In genomic region chr2:288002-288742, GRCh38 we compare ENCODE assay signal across 10 cellular contexts. TPM values are rescaled to one million over a fixed set of nuclear protein-coding genes. Genes with fewer than 3 reads are reported as not detected.
DNase-seq lines count a peak whose midpoint lies in the region; ATAC-seq and TF ChIP-seq lines count a peak whose summit lies in the region.
"Had no signal": no experiment of that assay in that cellular context is flagged by ENCODE, and none has a peak within 500 bp of the region (broad histone marks: within the 10 kb centered on the region; RNA-seq: fewer than 3 reads in every experiment).

Gene ALKAL2 (minus strand): TSS chr2:288091. CDS start chr2:287835, 256 bp downstream.

- H3K27me3 ChIP-seq in thymus (ENCODE audit: control insufficient read depth, insufficient read depth) = peaks cover 64% of the 10 kb centered on the region

- peaks cover 3% of the 10 kb centered on the region for H3K36me3 Mint-ChIP-seq in activated CD4-positive, alpha-beta T cell treated with anti-CD3 and anti-CD28 coated beads, Interleukin-2, amount 10 ng/mL, durations not matched to agents 24 days and 14 days (ENCODE audit: low read depth)
- no peaks in the 10 kb centered on the region for H3K36me3 Mint-ChIP-seq in activated CD4-positive, alpha-beta T cell treated with anti-CD3 and anti-CD28 coated beads, Interleukin-2, amount 10 ng/mL, durations not matched to agents 7 days and 5 days (ENCODE audit: low read depth)

- peak; percentile 59 for DNase-seq in activated CD4-positive, alpha-beta T cell treated with anti-CD3 and anti-CD28 coated beads, Interleukin-2, amount 10 ng/mL, durations not matched to agents 24 days and 14 days
- no peak for DNase-seq in activated CD4-positive, alpha-beta T cell treated with anti-CD3 and anti-CD28 coated beads, Interleukin-2, amount 10 ng/mL, durations not matched to agents 7 days and 5 days
- DNase-seq in astrocyte of the cerebellum (ENCODE audit: low read depth) = no peak
- DNase-seq in left kidney (ENCODE audit: low read depth, low spot score) = peak; percentile 64
- no peak for DNase-seq in pons (ENCODE audit: low spot score)

- no peak within 1 kb of the TSS for H3K27ac ChIP-seq in thymus (ENCODE audit: low read depth)
- H3K27ac ChIP-seq: neutrophil had no signal

- H3K36me3 ChIP-seq in thymus (ENCODE audit: control insufficient read depth, insufficient read depth) = no peaks in the 10 kb centered on the region
- H3K36me3 ChIP-seq: neutrophil had no signal

- H3K4me3 ChIP-seq in astrocyte of the cerebellum (ENCODE audit: low read depth, low read length) (peak within 1 kb of the TSS; percentile 18), thymus (ENCODE audit: low read length) (peak within 1 kb of the TSS; percentile 49)

- 2% methylated on average over 115 of the region's 115 CpGs for WGBS in thymus

- no peak within 1 kb of the TSS for H3K27ac Mint-ChIP-seq in activated CD4-positive, alpha-beta T cell treated with anti-CD3 and anti-CD28 coated beads, Interleukin-2, amount 10 ng/mL, durations not matched to agents 24 days and 14 days
- no peak within 1 kb of the TSS for H3K27ac Mint-ChIP-seq in activated CD4-positive, alpha-beta T cell treated with anti-CD3 and anti-CD28 coated beads, Interleukin-2, amount 10 ng/mL, durations not matched to agents 7 days and 5 days

- peaks cover 4% of the 10 kb centered on the region for H3K4me1 Mint-ChIP-seq in activated CD4-positive, alpha-beta T cell treated with anti-CD3 and anti-CD28 coated beads, Interleukin-2, amount 10 ng/mL, durations not matched to agents 24 days and 14 days
- H3K4me1 Mint-ChIP-seq in activated CD4-positive, alpha-beta T cell treated with anti-CD3 and anti-CD28 coated beads, Interleukin-2, amount 10 ng/mL, durations not matched to agents 7 days and 5 days = peaks cover 5% of the 10 kb centered on the region

- H3K9me3 Mint-ChIP-seq in activated CD4-positive, alpha-beta T cell treated with anti-CD3 and anti-CD28 coated beads, Interleukin-2, amount 10 ng/mL, durations not matched to agents 24 days and 14 days = no peaks in the 10 kb centered on the region
- no peaks in the 10 kb centered on the region for H3K9me3 Mint-ChIP-seq in activated CD4-positive, alpha-beta T cell treated with anti-CD3 and anti-CD28 coated beads, Interleukin-2, amount 10 ng/mL, durations not matched to agents 7 days and 5 days

- CTCF ChIA-PET in activated CD4-positive, alpha-beta T cell treated with anti-CD3 and anti-CD28 coated beads, Interleukin-2, amount 10 ng/mL, durations not matched to agents 7 days and 5 days (lab: Charles Lee) = no interaction called here

- no peaks in the 10 kb centered on the region for H3K9me3 ChIP-seq in thymus (ENCODE audit: control insufficient read depth)
- H3K9me3 ChIP-seq: neutrophil had no signal

- no peak for TF ChIP-seq CTCF in astrocyte of the cerebellum (IDR thresholded peaks at IDR 0.05; ENCODE audit: low read depth, low read length, missing control alignments)

- intact Hi-C loops in activated CD4-positive, alpha-beta T cell treated with anti-CD3 and anti-CD28 coated beads, Interleukin-2, amount 10 ng/mL, durations not matched to agents 24 days and 14 days (cut with micrococcal nuclease) = no loop called here

- no peak for ATAC-seq in HG03439 (IDR thresholded peaks at IDR 0.05; ENCODE audit: unreplicated experiment)
- no peak for ATAC-seq in GM18867 (IDR thresholded peaks at IDR 0.05; ENCODE audit: unreplicated experiment)

- peaks cover 51% of the 10 kb centered on the region for H3K27me3 Mint-ChIP-seq in activated CD4-positive, alpha-beta T cell treated with anti-CD3 and anti-CD28 coated beads, Interleukin-2, amount 10 ng/mL, durations not matched to agents 24 days and 14 days
- H3K27me3 Mint-ChIP-seq in activated CD4-positive, alpha-beta T cell treated with anti-CD3 and anti-CD28 coated beads, Interleukin-2, amount 10 ng/mL, durations not matched to agents 7 days and 5 days = peaks cover 50% of the 10 kb centered on the region

- H3K4me3 Mint-ChIP-seq in activated CD4-positive, alpha-beta T cell treated with anti-CD3 and anti-CD28 coated beads, Interleukin-2, amount 10 ng/mL, durations not matched to agents 24 days and 14 days = no peak within 1 kb of the TSS
- no peak within 1 kb of the TSS for H3K4me3 Mint-ChIP-seq in activated CD4-positive, alpha-beta T cell treated with anti-CD3 and anti-CD28 coated beads, Interleukin-2, amount 10 ng/mL, durations not matched to agents 7 days and 5 days

- POLR2A ChIA-PET in activated CD4-positive, alpha-beta T cell treated with anti-CD3 and anti-CD28 coated beads, Interleukin-2, amount 10 ng/mL, durations not matched to agents 7 days and 5 days (lab: Charles Lee) = no interaction called here

- in situ Hi-C loops in astrocyte of the cerebellum (cut with HindIII; ENCODE audit: low sequenced_read_pairs) = no loop called here

- no peaks in the 10 kb centered on the region for H3K4me1 ChIP-seq in thymus (ENCODE audit: control insufficient read depth, insufficient read depth, low read length)

RNA-seq across cellular contexts. Expression of gene ALKAL2, which starts in this region (rescaled TPM):
- total RNA-seq in activated CD4-positive, alpha-beta T cell treated with anti-CD3 and anti-CD28 coated beads, Interleukin-2, amount 10 ng/mL, durations not matched to agents 24 days and 14 days = 0.28 and 0.33 TPM in 2 replicates
- not detected for total RNA-seq in activated CD4-positive, alpha-beta T cell treated with anti-CD3 and anti-CD28 coated beads, Interleukin-2, amount 10 ng/mL, durations not matched to agents 7 days and 5 days
- 13.3 TPM for polyA plus RNA-seq in thymus
- total RNA-seq: RPMI7951 had no signal

Comparison
In these comparisons a context has a peak if more than half of its experiments do, and no peak if none do; other contexts are left out.
1. Peak in DNase-seq in activated CD4-positive, alpha-beta T cell treated with anti-CD3 and anti-CD28 coated beads, Interleukin-2, amount 10 ng/mL, durations not matched to agents 24 days and 14 days; RNA of the gene not detected or under 1 TPM.